ENCODE assay signal across 8 cellular contexts in the genomic region with DNA sequence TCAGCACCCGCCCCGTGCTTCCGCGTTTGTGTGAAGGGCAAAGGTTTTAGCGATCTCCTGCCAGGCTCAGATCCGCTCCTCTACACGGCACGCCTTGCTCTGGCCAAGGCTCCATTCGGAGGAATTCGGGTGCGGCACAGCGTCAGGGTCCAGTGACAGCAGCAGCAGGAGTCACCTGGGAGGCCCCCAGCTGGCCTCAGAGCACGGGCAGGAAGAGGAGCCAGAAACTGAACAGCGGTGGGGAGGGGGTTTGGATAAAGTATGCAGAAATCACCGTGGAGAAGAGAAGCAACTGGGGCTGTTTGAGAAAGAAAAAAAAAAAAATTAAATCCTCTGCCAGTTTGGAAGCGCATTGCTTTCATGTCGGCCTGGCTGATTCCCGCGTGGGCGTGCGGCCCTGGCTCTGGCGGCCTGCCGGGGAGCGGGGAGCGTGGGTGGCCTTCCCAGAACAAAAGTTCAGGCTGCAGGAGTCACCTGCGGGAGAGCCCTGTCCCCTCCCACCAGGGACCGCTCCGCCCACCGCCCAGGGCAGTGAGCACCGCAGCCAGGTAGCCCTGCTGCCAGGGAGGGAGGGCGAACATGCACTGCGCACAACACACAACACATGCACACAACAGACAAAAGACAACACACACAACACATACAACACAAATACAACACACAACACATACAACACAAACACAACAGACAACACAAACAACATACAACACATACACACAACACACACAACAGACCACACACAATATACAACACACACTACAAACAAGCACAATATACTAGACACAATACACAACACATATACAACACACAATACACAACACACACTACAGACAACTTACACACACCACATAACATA.
DNase-seq lines count a peak whose midpoint lies in the region; ATAC-seq and TF ChIP-seq lines count a peak whose summit lies in the region.

No MANE protein-coding gene starts in this region.

- ATAC-seq in Right ventricle myocardium inferior = peak; percentile 50

- DNase-seq in activated CD4-positive, alpha-beta T cell treated with anti-CD3 and anti-CD28 coated beads for 48 hours = peak; percentile 26
- no peak for DNase-seq in activated CD4-positive, alpha-beta T cell treated with anti-CD3 and anti-CD28 coated beads for 4 hours
- DNase-seq in SW480 (ENCODE audit: low spot score) (peak; percentile 96), Right ventricle myocardium inferior (ENCODE audit: missing footprints) (peak; percentile 84), posterior cingulate gyrus (peak in 8 of 10 donors; percentile 21 to 91 (median 49)), A172 (ENCODE audit: low spot score) (no peak), GM10248 (ENCODE audit: extremely low spot score) (no peak)
- DNase-seq in activated T-cell treated with anti-CD3 and anti-CD28 coated beads, Interleukin-2, amount 50 U/mL, for 48 hours = no peak

- intact Hi-C loops in Right ventricle myocardium inferior (cut with DNase I) (loop anchor here (5.0 kb wide), 2 partner anchors 44 to 79 kb away; no protein-coding TSS in a partner anchor), posterior cingulate gyrus (cut with DNase I) (no loop called here)

- POLR2A ChIA-PET in GM10248 (lab: Yijun Ruan, JAX) = no interaction called here

- no peak for TF ChIP-seq CTCF in GM10248 (IDR thresholded peaks at IDR 0.05; ENCODE audit: control extremely low read depth, extremely low read depth, low read depth, missing control alignments)

- CTCF ChIA-PET in GM10248 (lab: Yijun Ruan, JAX) = no interaction called here

Comparison
In these comparisons a context has a peak if more than half of its experiments do, and no peak if none do; other contexts are left out.
1. DNase-seq: peak in activated CD4-positive, alpha-beta T cell treated with anti-CD3 and anti-CD28 coated beads for 48 hours (single experiment), SW480 (single experiment), Right ventricle myocardium inferior (single experiment) and posterior cingulate gyrus (8 of 10); none in activated CD4-positive, alpha-beta T cell treated with anti-CD3 and anti-CD28 coated beads for 4 hours (0 of 2), A172 (single experiment), GM10248 (single experiment) and activated T-cell treated with anti-CD3 and anti-CD28 coated beads, Interleukin-2, amount 50 U/mL, for 48 hours (0 of 2).